13 cellular contexts compared by ENCODE assay signal in genomic region chr4:140266958-140267568, GRCh38.
DNase-seq lines count a peak whose midpoint lies in the region; ATAC-seq, FAIRE-seq and TF ChIP-seq lines count a peak whose summit lies in the region.
"Had no signal": no experiment of that assay in that cellular context is flagged by ENCODE, and none has a peak within 500 bp of the region (broad histone marks: within the 10 kb centered on the region; RNA-seq: fewer than 3 reads in every experiment).

No MANE protein-coding gene starts in this region.

- no peaks in the 10 kb centered on the region for H3K79me2 ChIP-seq in HCT116 (ENCODE audit: insufficient read depth, low read length)

- in situ Hi-C loops in astrocyte of the cerebellum (cut with HindIII; ENCODE audit: low sequenced_read_pairs): no loop called here

- CTCF ChIA-PET in HCT116 (lab: Charles Lee): interaction anchor here (2.1 kb wide), 1 partner anchor 13 kb away, joined by 8 read pairs; no protein-coding TSS in a partner anchor

- no peaks in the 10 kb centered on the region for H3K9me2 ChIP-seq in HCT116 (ENCODE audit: insufficient read depth)

- H3K4me1 ChIP-seq in HCT116 (ENCODE audit: control insufficient read depth in 1 of 2, insufficient read depth in 2 of 2, low read length in 2 of 2): peaks cover 4 to 17% of the 10 kb centered on the region in 2 experiments; a peak in 3 of 4 replicates
- no peaks in the 10 kb centered on the region for H3K4me1 ChIP-seq in kidney (ENCODE audit: control insufficient read depth in 1 of 2, insufficient read depth in 1 of 2, low read depth in 1 of 2, low read length in 2 of 2)

- H3K27me3 Mint-ChIP-seq in mesothelial cell of epicardium (ENCODE audit: low read depth): peaks cover 3% of the 10 kb centered on the region
- H3K27me3 Mint-ChIP-seq: CD4-positive, alpha-beta T cell had no signal

- H3K4me2 ChIP-seq in HCT116 (ENCODE audit: low read length): peak overlapping the region; percentile 41

- H3K36me3 Mint-ChIP-seq in mesothelial cell of epicardium: no peaks in the 10 kb centered on the region
- H3K36me3 Mint-ChIP-seq: activated naive CD8-positive, alpha-beta T cell treated with anti-CD3 and anti-CD28 coated beads, Interleukin-2, amount 10 ng/mL, durations not matched to agents 7 days and 5 days had no signal

- TF ChIP-seq POLR2A in HCT116 (IDR thresholded peaks at IDR 0.05; ENCODE audit: borderline replicate concordance, extremely low read depth, insufficient read depth, insufficient read length): no peak

- no peak for TF ChIP-seq CTCF in HCT116 (IDR thresholded peaks at IDR 0.05 in 2 of 3, conservative IDR thresholded peaks at IDR 0.05 in 1 of 3; ENCODE audit: borderline replicate concordance in 1 of 3, insufficient read depth in 1 of 3, low read depth in 2 of 3, low read length in 2 of 3)
- TF ChIP-seq CTCF in astrocyte of the cerebellum (IDR thresholded peaks at IDR 0.05; ENCODE audit: low read depth, low read length, missing control alignments): no peak
- no peak for TF ChIP-seq CTCF in mesothelial cell of epicardium (IDR thresholded peaks at IDR 0.05; ENCODE audit: unreplicated experiment)
- TF ChIP-seq CTCF in kidney (IDR thresholded peaks at IDR 0.05; ENCODE audit: borderline replicate concordance, extremely low read depth, insufficient read depth): no peak

- intact Hi-C loops in HCT116 (cut with micrococcal nuclease): no loop called here
- intact Hi-C loops in head of caudate nucleus (cut with DNase I): no loop called here
- intact Hi-C loops in kidney (cut with DNase I): no loop called here

- H3K4me1 Mint-ChIP-seq in mesothelial cell of epicardium: peaks cover 24% of the 10 kb centered on the region
- H3K4me1 Mint-ChIP-seq: activated naive CD8-positive, alpha-beta T cell treated with anti-CD3 and anti-CD28 coated beads, Interleukin-2, amount 10 ng/mL, durations not matched to agents 7 days and 5 days had no signal

- H3K27me3 ChIP-seq in HCT116 (ENCODE audit: insufficient read depth, low read length): no peaks in the 10 kb centered on the region

- H3K4me3 Mint-ChIP-seq in mesothelial cell of epicardium: peak overlapping the region; percentile 41
- H3K4me3 Mint-ChIP-seq: activated naive CD8-positive, alpha-beta T cell treated with anti-CD3 and anti-CD28 coated beads, Interleukin-2, amount 10 ng/mL, durations not matched to agents 7 days and 5 days; CD4-positive, alpha-beta T cell had no signal

- BruUV-seq in HCT116 (replicated peaks; lab: Mats Ljungman, UMichigan): no TSS peak

- no peaks in the 10 kb centered on the region for H4K20me1 ChIP-seq in HCT116 (ENCODE audit: insufficient read depth)

- DNase-seq in AG20443 (ENCODE audit: low spot score) (peak; percentile 25), HCT116 (ENCODE audit: low read depth, low spot score) (no peak), astrocyte of the cerebellum (ENCODE audit: low read depth) (peak; percentile 27), mesothelial cell of epicardium (ENCODE audit: low spot score in 2 of 2, unreplicated experiment in 2 of 2) (no peak), head of caudate nucleus (no peak), kidney (no peak), left lobe of liver (ENCODE audit: low spot score) (no peak)
- DNase-seq: activated naive CD8-positive, alpha-beta T cell treated with anti-CD3 and anti-CD28 coated beads, Interleukin-2, amount 10 ng/mL, durations not matched to agents 7 days and 5 days; CD4-positive, alpha-beta T cell; glutamatergic neuron; Kasumi-1; left ventricle myocardium superior; SW 1271 had no signal

- no peaks in the 10 kb centered on the region for H3K36me3 ChIP-seq in HCT116 (ENCODE audit: control insufficient read depth in 1 of 2, insufficient read depth in 2 of 2, low read length in 2 of 2)
- no peaks in the 10 kb centered on the region for H3K36me3 ChIP-seq in kidney (ENCODE audit: control insufficient read depth in 1 of 2, insufficient read depth in 2 of 2, low read length in 2 of 2)

- no peak for FAIRE-seq in kidney (lab: Jason Lieb, UNC)

- peak overlapping the region; percentile 91 for H3K27ac Mint-ChIP-seq in mesothelial cell of epicardium
- H3K27ac Mint-ChIP-seq: activated naive CD8-positive, alpha-beta T cell treated with anti-CD3 and anti-CD28 coated beads, Interleukin-2, amount 10 ng/mL, durations not matched to agents 7 days and 5 days; CD4-positive, alpha-beta T cell had no signal

- H3K4me3 ChIP-seq in HCT116 (replicated peaks in 1 of 2; ENCODE audit: low read depth in 1 of 2, low read length in 2 of 2) (no peak overlapping the region), astrocyte of the cerebellum (ENCODE audit: low read depth, low read length) (no peak overlapping the region), kidney (ENCODE audit: low read length in 2 of 2) (no peak overlapping the region)

- ATAC-seq in HCT116 (peak; percentile 59), left lobe of liver (no peak)
- ATAC-seq: left ventricle myocardium superior had no signal

- no peak overlapping the region for H3K27ac ChIP-seq in HCT116 (ENCODE audit: low read depth, low read length)
- no peak overlapping the region for H3K27ac ChIP-seq in kidney (ENCODE audit: low read depth in 2 of 2, low read length in 2 of 2)

- H3K9me3 ChIP-seq in HCT116 (ENCODE audit: control insufficient read depth in 1 of 2, insufficient read depth in 1 of 2, low read depth in 1 of 2, low read length in 2 of 2): no peaks in the 10 kb centered on the region
- no peaks in the 10 kb centered on the region for H3K9me3 ChIP-seq in kidney (ENCODE audit: control insufficient read depth in 1 of 2, low read length in 2 of 2)

- H3K9ac ChIP-seq in HCT116 (ENCODE audit: low read length) (no peak overlapping the region), kidney (ENCODE audit: low read length in 2 of 2) (no peak overlapping the region)

- POLR2A ChIA-PET in HCT116 (lab: Charles Lee): no interaction called here

- TF ChIP-seq RAD21 in HCT116 (IDR thresholded peaks at IDR 0.05; ENCODE audit: low read depth): no peak

- H3K9me3 Mint-ChIP-seq in mesothelial cell of epicardium: no peaks in the 10 kb centered on the region
- H3K9me3 Mint-ChIP-seq: activated naive CD8-positive, alpha-beta T cell treated with anti-CD3 and anti-CD28 coated beads, Interleukin-2, amount 10 ng/mL, durations not matched to agents 7 days and 5 days; CD4-positive, alpha-beta T cell had no signal

- RAD21 ChIA-PET in HCT116 (lab: Charles Lee; ENCODE audit: low non-redundant PET in 1 of 2, low total read pairs in 2 of 2, uncharacterized antibody in 2 of 2, unreplicated experiment in 2 of 2): no interaction called here

- peak overlapping the region; percentile 27 for H2AFZ ChIP-seq in HCT116 (ENCODE audit: low read depth, low read length, poor library complexity, severe bottlenecking)

TF ChIP-seq in HCT116, 20 proteins besides CTCF, POLR2A, EP300 and RAD21:
- TF ChIP-seq JUND (IDR thresholded peaks at IDR 0.05) (no peak), EZH2phosphoT487 (IDR thresholded peaks at IDR 0.05; ENCODE audit: borderline replicate concordance) (no peak), CBX3 (IDR thresholded peaks at IDR 0.05; ENCODE audit: low read depth) (no peak), ZNF274 (IDR thresholded peaks at IDR 0.05; ENCODE audit: low read depth, low read length) (no peak), EGR1 (IDR thresholded peaks at IDR 0.05; ENCODE audit: low read depth) (no peak), POLR2AphosphoS5 (IDR thresholded peaks at IDR 0.05; ENCODE audit: low read depth, low read length) (no peak), ZFX (IDR thresholded peaks at IDR 0.05) (no peak), SRF (IDR thresholded peaks at IDR 0.05; ENCODE audit: low read depth) (no peak), MAX (IDR thresholded peaks at IDR 0.05) (no peak), ELF1 (IDR thresholded peaks at IDR 0.05; ENCODE audit: borderline replicate concordance, low read depth) (no peak), SP1 (IDR thresholded peaks at IDR 0.05; ENCODE audit: low read depth) (no peak), EZH2 (IDR thresholded peaks at IDR 0.05) (no peak)

Comparison
In these comparisons a context has a peak if more than half of its experiments do, and no peak if none do; other contexts are left out.
1. DNase-seq: peak in AG20443 (single experiment) and astrocyte of the cerebellum (single experiment); none in HCT116 (single experiment), mesothelial cell of epicardium (0 of 2), head of caudate nucleus (0 of 42), kidney (single experiment) and left lobe of liver (single experiment).